8 cellular contexts compared by ENCODE assay signal in genomic region chr17:29622337-29623282, GRCh38. TPM values are rescaled to one million over a fixed set of nuclear protein-coding genes. Genes with fewer than 3 reads are reported as not detected.
DNase-seq lines count a peak whose midpoint lies in the region; ATAC-seq and TF ChIP-seq lines count a peak whose summit lies in the region.

TSS of gene CORO6 (minus strand) at chr17:29622912. CDS start at chr17:29621421, 1,491 bp downstream.

- no peaks in the 10 kb centered on the region for H4K20me1 ChIP-seq in KMS-11 (ENCODE audit: insufficient read depth)

- H3K9me3 ChIP-seq in A673 (ENCODE audit: low read depth, low read length, poor library complexity, severe bottlenecking): no peaks in the 10 kb centered on the region
- no peaks in the 10 kb centered on the region for H3K9me3 ChIP-seq in WERI-Rb-1 (ENCODE audit: severe bottlenecking)

- H3K36me3 ChIP-seq in A673 (ENCODE audit: insufficient read depth, low read length, poor library complexity, severe bottlenecking) (no peaks in the 10 kb centered on the region), KMS-11 (ENCODE audit: insufficient read depth) (no peaks in the 10 kb centered on the region), WERI-Rb-1 (no peaks in the 10 kb centered on the region; the same call in 1 of the 2 replicates), kidney epithelial cell (ENCODE audit: control insufficient read depth, insufficient read depth, low read length) (no peaks in the 10 kb centered on the region)

- H3K27ac ChIP-seq in A673 (ENCODE audit: low read depth, low read length, poor library complexity, severe bottlenecking) (peak within 1 kb of the TSS; percentile 62), KMS-11 (no peak within 1 kb of the TSS), WERI-Rb-1 (peak within 1 kb of the TSS; percentile 53)

- peak within 1 kb of the TSS; percentile 61 for H2AFZ ChIP-seq in KMS-11 (ENCODE audit: low read depth)

- intact Hi-C loops in A673 (cut with micrococcal nuclease; ENCODE audit: unreplicated experiment): loop anchor here (10.0 kb wide), 1 partner anchor 58 kb away; the partner anchor contains the start of genes ABHD15 and TP53I13

- CTCF ChIA-PET in A673 (lab: Charles Lee): no interaction called here

- no peak for TF ChIP-seq CTCF in A673 (conservative IDR thresholded peaks at IDR 0.05; ENCODE audit: low read depth, low read length)
- TF ChIP-seq CTCF in KMS-11 (conservative IDR thresholded peaks at IDR 0.05; ENCODE audit: low read depth, low read length): no peak
- TF ChIP-seq CTCF in WERI-Rb-1 (IDR thresholded peaks at IDR 0.05; ENCODE audit: low read depth, low read length): no peak
- TF ChIP-seq CTCF in kidney epithelial cell (IDR thresholded peaks at IDR 0.05; ENCODE audit: insufficient read depth, low read length, poor library complexity, severe bottlenecking): no peak

- POLR2A ChIA-PET in A673 (lab: Charles Lee; ENCODE audit: low non-redundant PET): no interaction called here

- H3K79me2 ChIP-seq in KMS-11 (ENCODE audit: insufficient read depth, low read depth): no peaks in the 10 kb centered on the region

- BruUV-seq in A673 (replicated peaks; lab: Mats Ljungman, UMichigan): no TSS peak

- DNase-seq in A673 (ENCODE audit: low spot score) (peak; percentile 78), WERI-Rb-1 (peak; percentile 46), cerebellar cortex (ENCODE audit: low spot score) (peak; percentile 57), kidney epithelial cell (ENCODE audit: low read depth) (no peak)
- DNase-seq in stimulated activated CD4-positive, alpha-beta T cell treated with anti-CD3 and anti-CD28 coated beads, Interleukin-15, amount 100 ng/mL, for 24 hours: peak; percentile 77

- H3K27me3 ChIP-seq in A673 (replicated peaks; ENCODE audit: insufficient read depth, low read depth, low read length, poor library complexity): no peaks in the 10 kb centered on the region
- H3K27me3 ChIP-seq in KMS-11 (ENCODE audit: insufficient read depth, low read depth): no peaks in the 10 kb centered on the region
- no peaks in the 10 kb centered on the region for H3K27me3 ChIP-seq in WERI-Rb-1 (ENCODE audit: insufficient read depth, low read depth, severe bottlenecking)
- H3K27me3 ChIP-seq in kidney epithelial cell (ENCODE audit: control insufficient read depth, insufficient read depth, low read length): peaks cover 2% of the 10 kb centered on the region

- peak; percentile 59 for ATAC-seq in GM18909 (IDR thresholded peaks at IDR 0.05; ENCODE audit: poor library complexity, unreplicated experiment)
- no peak for ATAC-seq in GM21526 (IDR thresholded peaks at IDR 0.05; ENCODE audit: low FRiP score, unreplicated experiment)

- peak within 1 kb of the TSS; percentile 43 for H3K4me2 ChIP-seq in KMS-11

- peaks cover 33% of the 10 kb centered on the region for H3K4me1 ChIP-seq in A673 (ENCODE audit: insufficient read depth, low read length, poor library complexity, severe bottlenecking)
- H3K4me1 ChIP-seq in KMS-11 (ENCODE audit: low read depth, poor library complexity, severe bottlenecking): peaks cover 10% of the 10 kb centered on the region

- no peak within 1 kb of the TSS; the same call in 1 of the 2 replicates for H3K9ac ChIP-seq in KMS-11

- H3K4me3 ChIP-seq in A673 (ENCODE audit: low read depth, low read length, poor library complexity, severe bottlenecking) (peak within 1 kb of the TSS; percentile 76), KMS-11 (IDR thresholded peaks at IDR 0.05; ENCODE audit: insufficient read depth, low read depth, low read length) (no peak within 1 kb of the TSS), WERI-Rb-1 (ENCODE audit: low read depth, low read length) (peak within 1 kb of the TSS; percentile 49), kidney epithelial cell (ENCODE audit: low read depth, low read length) (peak within 1 kb of the TSS; percentile 79)

RNA-seq across cellular contexts. Expression of gene CORO6, which starts in this region (rescaled TPM):
- total RNA-seq in A673 (2021) (19.7 and 28.9 TPM in 2 replicates), kidney epithelial cell (2.2 and 2.7 TPM in 2 replicates)
